ENCODE assay signal across 19 cellular contexts in the genomic region with DNA sequence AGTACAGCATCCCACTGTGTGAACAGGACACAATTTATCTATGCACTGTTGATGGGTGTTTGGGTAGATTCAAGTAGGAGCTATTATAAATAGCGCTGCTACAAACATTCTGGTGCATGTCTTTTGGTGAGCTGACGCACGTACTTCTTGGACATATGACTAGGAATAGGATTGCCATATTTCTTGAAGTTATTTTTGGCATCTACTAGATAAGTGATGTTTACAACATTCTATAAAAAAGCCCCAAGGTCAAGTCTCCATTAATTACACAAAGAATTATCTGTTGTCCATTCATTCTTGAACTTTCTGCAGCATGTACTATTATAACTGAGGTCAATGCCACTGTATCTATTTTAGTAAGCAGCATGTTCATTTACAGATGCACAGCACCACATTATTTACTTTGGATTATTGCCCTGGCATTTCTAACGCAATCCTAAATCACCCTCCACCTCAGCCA.
A peak's percentile ranks its signal among the peaks of the same experiment; 100 is the strongest.
DNase-seq lines count a peak whose midpoint lies in the region; ATAC-seq and TF ChIP-seq lines count a peak whose summit lies in the region.
"Had no signal": no experiment of that assay in that cellular context is flagged by ENCODE, and none has a peak within 500 bp of the region (broad histone marks: within the 10 kb centered on the region; RNA-seq: fewer than 3 reads in every experiment).

No MANE protein-coding gene starts in this region.

- no peak overlapping the region for H3K9ac ChIP-seq in neural progenitor cell

- H3K4me1 ChIP-seq in adrenal gland (replicated peaks in 1 of 2), result peaks cover 8 to 15% of the 10 kb centered on the region in 2 donors
- H3K4me1 ChIP-seq in heart right ventricle, result peaks cover 3 to 38% (median 9%) of the 10 kb centered on the region in 9 donors
- peaks cover 29% of the 10 kb centered on the region for H3K4me1 ChIP-seq in neural progenitor cell

- peaks cover 4% of the 10 kb centered on the region for H3K9me3 Mint-ChIP-seq in neural progenitor cell
- H3K9me3 Mint-ChIP-seq in activated CD4-positive, alpha-beta T cell treated with anti-CD3 and anti-CD28 coated beads, Interleukin-2, amount 10 ng/mL, durations not matched to agents 7 days and 5 days, result no peaks in the 10 kb centered on the region

- H3K4me1 Mint-ChIP-seq in neural progenitor cell, result peaks cover 17% of the 10 kb centered on the region
- no peaks in the 10 kb centered on the region for H3K4me1 Mint-ChIP-seq in activated CD4-positive, alpha-beta T cell treated with anti-CD3 and anti-CD28 coated beads, Interleukin-2, amount 10 ng/mL, durations not matched to agents 7 days and 5 days
- H3K4me1 Mint-ChIP-seq: CD4-positive, alpha-beta memory T cell had no signal

- no peaks in the 10 kb centered on the region for H3K36me3 ChIP-seq in adrenal gland (replicated peaks in 1 of 2)
- no peaks in the 10 kb centered on the region for H3K36me3 ChIP-seq in heart right ventricle
- no peaks in the 10 kb centered on the region for H3K36me3 ChIP-seq in neural progenitor cell

- H2AFZ ChIP-seq in neural progenitor cell (replicated peaks), result no peak overlapping the region

- H3K4me3 ChIP-seq in adrenal gland (no peak overlapping the region), heart right ventricle (no peak overlapping the region), neural progenitor cell (no peak overlapping the region)
- H3K4me3 ChIP-seq: SK-N-MC had no signal

- no peaks in the 10 kb centered on the region for H4K20me1 ChIP-seq in neural progenitor cell (ENCODE audit: low read depth)

- no peaks in the 10 kb centered on the region for H3K79me2 ChIP-seq in neural progenitor cell (ENCODE audit: low read depth)

- no peaks in the 10 kb centered on the region for H3F3A ChIP-seq in neural progenitor cell (ENCODE audit: low read depth)

- peak in 1 of 2 donors; percentile 23 for TF ChIP-seq POLR2A in adrenal gland (IDR thresholded peaks at IDR 0.05)

- ATAC-seq in heart right ventricle (peak; percentile 49 to 98 (median 94)), HG03025 (IDR thresholded peaks at IDR 0.05; ENCODE audit: low FRiP score, unreplicated experiment) (no peak), GM19328 (IDR thresholded peaks at IDR 0.05; ENCODE audit: unreplicated experiment) (no peak)

- intact Hi-C loops in adrenal gland (cut with DNase I) (no loop called here), heart right ventricle (cut with DNase I) (loop anchor here in 3 of 10 donors (5.0 to 10.0 kb wide), 5 partner anchors 94 to 229 kb away; partner anchors contain the start of gene TMEM200C (in 1 of the 3))

- H3K4me3 Mint-ChIP-seq in neural progenitor cell, result no peak overlapping the region
- H3K4me3 Mint-ChIP-seq in activated CD4-positive, alpha-beta T cell treated with anti-CD3 and anti-CD28 coated beads, Interleukin-2, amount 10 ng/mL, durations not matched to agents 7 days and 5 days, result no peak overlapping the region
- H3K4me3 Mint-ChIP-seq: CD4-positive, alpha-beta memory T cell; HFFc6 had no signal

- H3K36me3 Mint-ChIP-seq in neural progenitor cell, result peaks cover 2% of the 10 kb centered on the region
- H3K36me3 Mint-ChIP-seq in activated CD4-positive, alpha-beta T cell treated with anti-CD3 and anti-CD28 coated beads, Interleukin-2, amount 10 ng/mL, durations not matched to agents 7 days and 5 days (ENCODE audit: low read depth), result no peaks in the 10 kb centered on the region
- H3K36me3 Mint-ChIP-seq: CD4-positive, alpha-beta memory T cell had no signal

- DNase-seq in NCI-H1092 treated with DMSO at 0.1 percent for 48 hours (lab: John Stamatoyannopoulos, UW), result peak; percentile 1
- no peak for DNase-seq in NCI-H1092 (lab: John Stamatoyannopoulos, UW)
- DNase-seq in adrenal gland, result peak; percentile 26 to 62 (median 50)
- DNase-seq in heart right ventricle, result peak in 1 of 2 donors; percentile 26
- no peak for DNase-seq in neural progenitor cell (ENCODE audit: low spot score)
- DNase-seq in activated CD4-positive, alpha-beta T cell treated with anti-CD3 and anti-CD28 coated beads, Interleukin-2, amount 10 ng/mL, durations not matched to agents 7 days and 5 days, result no peak
- DNase-seq: CD4-positive, alpha-beta memory T cell; HFFc6; IMR-90; Karpas-422; NCI-H1417; NCI-H2029; NCI-H2171; NCI-H446 treated with DMSO at 0.1 percent for 48 hours; NCI-H774 had no signal

- POLR2A ChIA-PET in activated CD4-positive, alpha-beta T cell treated with anti-CD3 and anti-CD28 coated beads, Interleukin-2, amount 10 ng/mL, durations not matched to agents 7 days and 5 days (lab: Charles Lee), result no interaction called here

- H3K27ac ChIP-seq in adrenal gland (peak overlapping the region in 2 of 5 donors; percentile 45 to 75), heart right ventricle (peak overlapping the region in 7 of 10 donors; percentile 9 to 69 (median 54)), neural progenitor cell (no peak overlapping the region)
- H3K27ac ChIP-seq: RWPE1, SK-N-MC had no signal

- 22 to 29% (median 24%) methylated on average over 4 of the region's 4 CpGs for WGBS in adrenal gland, 4 donors
- 18 to 24% methylated on average over 4 of the region's 4 CpGs for WGBS in heart right ventricle, 2 donors

- H3K4me2 ChIP-seq in neural progenitor cell, result peak overlapping the region; percentile 52

- TF ChIP-seq CTCF in adrenal gland (IDR thresholded peaks at IDR 0.05), result no peak
- no peak for TF ChIP-seq CTCF in heart right ventricle (IDR thresholded peaks at IDR 0.05)
- TF ChIP-seq CTCF in neural progenitor cell (IDR thresholded peaks at IDR 0.05), result no peak

- CTCF ChIA-PET in activated CD4-positive, alpha-beta T cell treated with anti-CD3 and anti-CD28 coated beads, Interleukin-2, amount 10 ng/mL, durations not matched to agents 7 days and 5 days (lab: Charles Lee), result no interaction called here

- peaks cover 3% of the 10 kb centered on the region for H3K27me3 Mint-ChIP-seq in neural progenitor cell (ENCODE audit: insufficient read depth, low read depth)
- peaks cover 4% of the 10 kb centered on the region for H3K27me3 Mint-ChIP-seq in activated CD4-positive, alpha-beta T cell treated with anti-CD3 and anti-CD28 coated beads, Interleukin-2, amount 10 ng/mL, durations not matched to agents 7 days and 5 days
- H3K27me3 Mint-ChIP-seq: CD4-positive, alpha-beta memory T cell had no signal

- H3K27me3 ChIP-seq in adrenal gland (no peaks in the 10 kb centered on the region), heart right ventricle (no peaks in the 10 kb centered on the region), neural progenitor cell (no peaks in the 10 kb centered on the region)

- no peak overlapping the region for H3K27ac Mint-ChIP-seq in neural progenitor cell
- no peak overlapping the region for H3K27ac Mint-ChIP-seq in activated CD4-positive, alpha-beta T cell treated with anti-CD3 and anti-CD28 coated beads, Interleukin-2, amount 10 ng/mL, durations not matched to agents 7 days and 5 days
- H3K27ac Mint-ChIP-seq: CD4-positive, alpha-beta memory T cell; HFFc6 had no signal

- peaks cover 0 to 4% (median 0%) of the 10 kb centered on the region in 3 donors for H3K9me3 ChIP-seq in adrenal gland (replicated peaks in 1 of 3)
- peaks cover 0 to 29% (median 6%) of the 10 kb centered on the region in 11 donors for H3K9me3 ChIP-seq in heart right ventricle
- peaks cover 4% of the 10 kb centered on the region for H3K9me3 ChIP-seq in neural progenitor cell (ENCODE audit: low read depth)

Comparison
In these comparisons a context has a peak if more than half of its experiments do, and no peak if none do; other contexts are left out.
1. DNase-seq: peak in NCI-H1092 treated with DMSO at 0.1 percent for 48 hours (single experiment) and adrenal gland (7 of 7); none in NCI-H1092 (single experiment), neural progenitor cell (single experiment) and activated CD4-positive, alpha-beta T cell treated with anti-CD3 and anti-CD28 coated beads, Interleukin-2, amount 10 ng/mL, durations not matched to agents 7 days and 5 days (single experiment).
2. ATAC-seq: peak in heart right ventricle (8 of 8); none in HG03025 (single experiment) and GM19328 (single experiment).